In the genomic region with DNA sequence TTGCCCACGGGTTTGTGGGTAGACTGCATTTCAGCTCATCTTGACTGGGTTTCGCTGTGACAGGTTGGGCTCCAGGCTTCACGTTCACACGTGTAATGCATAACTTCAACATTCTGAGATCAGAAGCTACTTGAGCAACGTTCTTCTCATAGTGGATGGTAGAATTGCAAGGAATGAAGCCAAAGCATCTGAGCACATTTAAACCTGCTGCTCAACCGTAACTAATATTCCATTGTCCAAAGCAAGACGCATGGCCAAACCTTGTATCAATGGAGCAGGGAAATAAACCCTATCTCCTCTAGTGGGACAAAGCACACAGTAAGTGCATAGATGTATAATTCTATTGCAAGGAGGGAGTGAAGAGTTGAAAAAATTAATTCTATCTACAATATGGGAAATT, we compare ENCODE assay signal across 6 cellular contexts.
"Had no signal": no experiment of that assay in that cellular context is flagged by ENCODE, and none has a peak within 500 bp of the region (broad histone marks: within the 10 kb centered on the region; RNA-seq: fewer than 3 reads in every experiment).

No MANE protein-coding gene starts in this region.

- DNase-seq: IMR-90, KBM-7, KG1 had no signal

- H3K4me3 Mint-ChIP-seq: IgD-negative memory B cell had no signal

- H3K27me3 Mint-ChIP-seq: IgD-negative memory B cell had no signal

- FAIRE-seq: HepG2, K562 had no signal

- H3K27ac Mint-ChIP-seq: IgD-negative memory B cell had no signal

- H3K36me3 Mint-ChIP-seq: IgD-negative memory B cell had no signal
